Comparison of ENCODE assay signal across 15 cellular contexts in the genomic region with DNA sequence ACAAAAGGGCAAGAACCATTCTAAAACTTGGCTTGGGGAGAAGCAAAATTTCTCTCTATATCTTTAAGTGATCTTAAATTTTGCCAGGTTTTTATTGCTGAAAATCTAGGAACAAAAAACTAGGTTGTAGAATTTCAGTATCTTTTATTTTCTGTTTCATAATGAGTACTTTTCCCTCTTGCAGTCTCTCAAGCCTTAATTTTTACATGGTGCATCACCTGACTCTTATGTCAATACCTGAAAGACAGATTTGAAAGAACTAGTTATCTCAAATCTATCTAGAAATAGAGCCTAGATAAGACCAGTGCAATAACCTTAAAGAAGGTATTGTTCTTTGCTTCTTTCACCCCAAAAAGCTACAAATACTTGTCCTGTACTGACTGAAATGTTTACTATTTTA.
DNase-seq lines count a peak whose midpoint lies in the region; ATAC-seq and TF ChIP-seq lines count a peak whose summit lies in the region.
"Had no signal": no experiment of that assay in that cellular context is flagged by ENCODE, and none has a peak within 500 bp of the region (broad histone marks: within the 10 kb centered on the region; RNA-seq: fewer than 3 reads in every experiment).

No MANE protein-coding gene starts in this region.

- peaks cover 0 to 26% (median 9%) of the 10 kb centered on the region in 5 donors for H3K36me3 Mint-ChIP-seq in naive thymus-derived CD4-positive, alpha-beta T cell

- H3K27me3 ChIP-seq in RWPE2 (ENCODE audit: insufficient read depth, poor library complexity, severe bottlenecking), result no peaks in the 10 kb centered on the region
- H3K27me3 ChIP-seq in naive thymus-derived CD4-positive, alpha-beta T cell (ENCODE audit: control insufficient read depth in 2 of 2, insufficient read depth in 2 of 2, low read length in 2 of 2), result no peaks in the 10 kb centered on the region
- H3K27me3 ChIP-seq: ovary had no signal

- no peak for TF ChIP-seq CTCF in RWPE2 (IDR thresholded peaks at IDR 0.05; ENCODE audit: poor library complexity, severe bottlenecking)

- H3K27me3 Mint-ChIP-seq in naive thymus-derived CD4-positive, alpha-beta T cell, result no peaks in the 10 kb centered on the region
- H3K27me3 Mint-ChIP-seq: activated B cell treated with CpG ODN at 0.5 μM for 24 hours; CD4-positive, alpha-beta T cell had no signal

- no peaks in the 10 kb centered on the region for H3K36me3 ChIP-seq in RWPE2 (ENCODE audit: low read depth)
- H3K36me3 ChIP-seq in naive thymus-derived CD4-positive, alpha-beta T cell (ENCODE audit: control insufficient read depth in 2 of 3, insufficient read depth in 3 of 3, low read length in 3 of 3), result no peaks in the 10 kb centered on the region
- H3K36me3 ChIP-seq: ovary had no signal

- peak; percentile 7 for DNase-seq in NCI-H748 treated with DMSO at 0.1 percent for 48 hours (lab: John Stamatoyannopoulos, UW)
- no peak for DNase-seq in NCI-H748 (lab: John Stamatoyannopoulos, UW; ENCODE audit: unreplicated experiment)
- no peak for DNase-seq in RWPE2 (ENCODE audit: low spot score)
- no peak for DNase-seq in naive thymus-derived CD4-positive, alpha-beta T cell
- DNase-seq in NCI-H2029 (lab: John Stamatoyannopoulos, UW), result no peak
- DNase-seq: activated B cell treated with CpG ODN at 0.5 μM for 24 hours; CD4-positive, alpha-beta T cell; kidney; mucosa of descending colon; ovary; SW 1271 had no signal

- intact Hi-C loops in naive thymus-derived CD4-positive, alpha-beta T cell (cut with micrococcal nuclease), result no loop called here

- H3K4me1 ChIP-seq in RWPE2 (ENCODE audit: insufficient read depth, poor library complexity, severe bottlenecking), result peaks cover 26% of the 10 kb centered on the region
- H3K4me1 ChIP-seq in naive thymus-derived CD4-positive, alpha-beta T cell (ENCODE audit: control insufficient read depth in 2 of 2, insufficient read depth in 2 of 2, low read length in 2 of 2), result peaks cover 7 to 12% of the 10 kb centered on the region in 2 donors

- no peaks in the 10 kb centered on the region for H3K9me3 ChIP-seq in RWPE2 (ENCODE audit: severe bottlenecking)
- H3K9me3 ChIP-seq in naive thymus-derived CD4-positive, alpha-beta T cell (ENCODE audit: control insufficient read depth in 2 of 3, low read length in 3 of 3), result no peaks in the 10 kb centered on the region
- H3K9me3 ChIP-seq: mucosa of descending colon, ovary had no signal

- peaks cover 26 to 86% (median 79%) of the 10 kb centered on the region in 7 donors for H3K4me1 Mint-ChIP-seq in naive thymus-derived CD4-positive, alpha-beta T cell

- peak overlapping the region; percentile 18 for H3K27ac ChIP-seq in RWPE2 (ENCODE audit: poor library complexity, severe bottlenecking)
- no peak overlapping the region for H3K27ac ChIP-seq in naive thymus-derived CD4-positive, alpha-beta T cell (ENCODE audit: low read depth, low read length)
- H3K27ac ChIP-seq: 22Rv1, ovary had no signal

- peaks cover 0 to under 1% (median 0%) of the 10 kb centered on the region in 11 donors for H3K9me3 Mint-ChIP-seq in naive thymus-derived CD4-positive, alpha-beta T cell
- H3K9me3 Mint-ChIP-seq: activated B cell treated with CpG ODN at 0.5 μM for 24 hours; CD4-positive, alpha-beta T cell had no signal

- CTCF ChIA-PET in naive thymus-derived CD4-positive, alpha-beta T cell (lab: Charles Lee), result interaction anchor here (0.7 kb wide), 1 partner anchor 19 kb away, joined by 3 read pairs; no protein-coding TSS in a partner anchor

- peak overlapping the region in 1 of 9 donors; percentile 48 for H3K27ac Mint-ChIP-seq in naive thymus-derived CD4-positive, alpha-beta T cell
- H3K27ac Mint-ChIP-seq: activated B cell treated with CpG ODN at 0.5 μM for 24 hours; CD4-positive, alpha-beta T cell had no signal

- peak overlapping the region in 1 of 10 donors; percentile 28 for H3K4me3 Mint-ChIP-seq in naive thymus-derived CD4-positive, alpha-beta T cell
- H3K4me3 Mint-ChIP-seq: activated B cell treated with CpG ODN at 0.5 μM for 24 hours; CD4-positive, alpha-beta T cell had no signal

- peak; percentile 57 for ATAC-seq in GM19395 (IDR thresholded peaks at IDR 0.05; ENCODE audit: unreplicated experiment)
- peak; percentile 52 for ATAC-seq in HG02870 (IDR thresholded peaks at IDR 0.05; ENCODE audit: unreplicated experiment)
- ATAC-seq in RWPE2 (ENCODE audit: low read depth), result no peak
- no peak for ATAC-seq in GM19397 (IDR thresholded peaks at IDR 0.05; ENCODE audit: unreplicated experiment)
- ATAC-seq in naive thymus-derived CD4-positive, alpha-beta T cell, result no peak
- ATAC-seq: mucosa of descending colon had no signal

- H3K4me3 ChIP-seq in RWPE2 (ENCODE audit: severe bottlenecking), result no peak overlapping the region
- H3K4me3 ChIP-seq in naive thymus-derived CD4-positive, alpha-beta T cell (ENCODE audit: low read length), result no peak overlapping the region
- H3K4me3 ChIP-seq: mucosa of descending colon, ovary had no signal

- POLR2A ChIA-PET in naive thymus-derived CD4-positive, alpha-beta T cell (lab: Charles Lee), result no interaction called here

Comparison
In these comparisons a context has a peak if more than half of its experiments do, and no peak if none do; other contexts are left out.
1. ATAC-seq: peak in GM19395 (single experiment) and HG02870 (single experiment); none in RWPE2 (single experiment), GM19397 (single experiment) and naive thymus-derived CD4-positive, alpha-beta T cell (single experiment).